Comparison of ENCODE assay signal across 8 cellular contexts in genomic region chr10:111076191-111076681, GRCh38. TPM values are rescaled to one million over a fixed set of nuclear protein-coding genes. Genes with fewer than 3 reads are reported as not detected.
DNase-seq lines count a peak whose midpoint lies in the region; ATAC-seq and TF ChIP-seq lines count a peak whose summit lies in the region.

No MANE protein-coding gene starts in this region.

- peaks cover 80% of the 10 kb centered on the region for H3K27me3 Mint-ChIP-seq in activated CD8-positive, alpha-beta memory T cell treated with anti-CD3 and anti-CD28 coated beads, Interleukin-2, amount 10 ng/mL, durations not matched to agents 7 days and 5 days

- TF ChIP-seq CTCF in AG09319 (IDR thresholded peaks at IDR 0.05; ENCODE audit: low read depth, low read length): peak; percentile 74
- TF ChIP-seq CTCF in esophagus muscularis mucosa (IDR thresholded peaks at IDR 0.05): peak; percentile 47 to 72 (median 61)

- H3K9me3 ChIP-seq in esophagus muscularis mucosa: no peaks in the 10 kb centered on the region

- peaks cover 26 to 44% (median 31%) of the 10 kb centered on the region in 4 donors for H3K4me1 ChIP-seq in esophagus muscularis mucosa

- no peak overlapping the region for H3K27ac ChIP-seq in esophagus muscularis mucosa (replicated peaks in 1 of 4)
- no peak overlapping the region for H3K27ac ChIP-seq in substantia nigra (ENCODE audit: low read depth, low read length, poor library complexity, severe bottlenecking)

- intact Hi-C loops in esophagus muscularis mucosa (cut with DNase I): no loop called here

- H3K4me3 Mint-ChIP-seq in activated CD8-positive, alpha-beta memory T cell treated with anti-CD3 and anti-CD28 coated beads, Interleukin-2, amount 10 ng/mL, durations not matched to agents 7 days and 5 days: peak overlapping the region; percentile 47

- peaks cover 2% of the 10 kb centered on the region for H3K36me3 Mint-ChIP-seq in activated CD8-positive, alpha-beta memory T cell treated with anti-CD3 and anti-CD28 coated beads, Interleukin-2, amount 10 ng/mL, durations not matched to agents 7 days and 5 days

- no peak for TF ChIP-seq POLR2A in esophagus muscularis mucosa (IDR thresholded peaks at IDR 0.05; ENCODE audit: low read depth)

- H3K4me1 Mint-ChIP-seq in activated CD8-positive, alpha-beta memory T cell treated with anti-CD3 and anti-CD28 coated beads, Interleukin-2, amount 10 ng/mL, durations not matched to agents 7 days and 5 days: peaks cover 13% of the 10 kb centered on the region

- H3K4me3 ChIP-seq in esophagus muscularis mucosa: peak overlapping the region; percentile 49 to 59 (median 54)

- no peaks in the 10 kb centered on the region for H3K36me3 ChIP-seq in esophagus muscularis mucosa

- TF ChIP-seq EP300 in esophagus muscularis mucosa (IDR thresholded peaks at IDR 0.05): no peak

- ATAC-seq in GM18511 (IDR thresholded peaks at IDR 0.05; ENCODE audit: unreplicated experiment) (peak; percentile 82), HG03045 (IDR thresholded peaks at IDR 0.05; ENCODE audit: unreplicated experiment) (peak; percentile 83)
- ATAC-seq in activated CD8-positive, alpha-beta memory T cell treated with anti-CD3 and anti-CD28 coated beads, Interleukin-2, amount 10 ng/mL, durations not matched to agents 7 days and 5 days: peak; percentile 73

- no peak for DNase-seq in AG09319 (ENCODE audit: extremely low read depth, low read depth)
- peak; percentile 57 to 75 for DNase-seq in NCI-H446 (lab: John Stamatoyannopoulos, UW)
- DNase-seq in activated CD8-positive, alpha-beta memory T cell treated with anti-CD3 and anti-CD28 coated beads, Interleukin-2, amount 10 ng/mL, durations not matched to agents 7 days and 5 days: peak; percentile 64
- DNase-seq in esophagus muscularis mucosa (ENCODE audit: extremely low spot score): peak; percentile 89
- peak; percentile 54 for DNase-seq in myocyte (ENCODE audit: low read depth)
- peak in 38 of 49 donors; percentile 8 to 75 (median 50) for DNase-seq in substantia nigra (lab: John Stamatoyannopoulos, UW)

- peaks cover 3 to 93% (median 42%) of the 10 kb centered on the region in 4 donors for H3K27me3 ChIP-seq in esophagus muscularis mucosa

- H3K27ac Mint-ChIP-seq in activated CD8-positive, alpha-beta memory T cell treated with anti-CD3 and anti-CD28 coated beads, Interleukin-2, amount 10 ng/mL, durations not matched to agents 7 days and 5 days: no peak overlapping the region

- H3K9me3 Mint-ChIP-seq in activated CD8-positive, alpha-beta memory T cell treated with anti-CD3 and anti-CD28 coated beads, Interleukin-2, amount 10 ng/mL, durations not matched to agents 7 days and 5 days (ENCODE audit: low read depth): no peaks in the 10 kb centered on the region

- CTCF ChIA-PET in activated CD8-positive, alpha-beta memory T cell treated with anti-CD3 and anti-CD28 coated beads, Interleukin-2, amount 10 ng/mL, durations not matched to agents 7 days and 5 days (lab: Charles Lee): interaction anchor here (0.8 to 3.2 kb wide), 12 partner anchors 10 to 522 kb away, joined by 3 to 15 read pairs (median 4); no protein-coding TSS in a partner anchor

- under 1% methylated on average over 17 of the region's 39 CpGs for WGBS in esophagus muscularis mucosa

RNA-seq across cellular contexts. Expression of gene ADRA2A, which starts 0.6 kb away (rescaled TPM):
- total RNA-seq in activated CD8-positive, alpha-beta memory T cell treated with anti-CD3 and anti-CD28 coated beads, Interleukin-2, amount 10 ng/mL, durations not matched to agents 7 days and 5 days: not detected
- 1 to 10 TPM in 3 of 4 donors, under 1 TPM in 1; 0.42 to 3.8 (median 3.6) TPM for total RNA-seq in esophagus muscularis mucosa
- total RNA-seq in myocyte: 0.31 and 1.3 TPM in 2 replicates
- polyA plus RNA-seq in myocyte (2012): 10.0 TPM
